ENCODE assay signal across 1 cellular context in genomic region chr20:52572687-52573086, GRCh38.
TF ChIP-seq lines count a peak whose summit lies in the region.

No MANE protein-coding gene starts in this region.

TF ChIP-seq in GM23338, 12 proteins besides CTCF, POLR2A, EP300 and RAD21 (continued from another document):
- TF ChIP-seq ZNF462 (CRISPR knock-in tag; IDR thresholded peaks at IDR 0.05) = no peak
- no peak for TF ChIP-seq ETS1 (IDR thresholded peaks at IDR 0.05)
- TF ChIP-seq CREB1 (CRISPR knock-in tag; IDR thresholded peaks at IDR 0.05; ENCODE audit: low read depth) = no peak
- no peak for TF ChIP-seq ZNF331 (CRISPR knock-in tag; IDR thresholded peaks at IDR 0.05; ENCODE audit: low read depth)
